In genomic region chr1:116988908-116989307, GRCh38 we compare ENCODE assay signal across 19 cellular contexts. TPM values are rescaled to one million over a fixed set of nuclear protein-coding genes. Genes with fewer than 3 reads are reported as not detected.
DNase-seq lines count a peak whose midpoint lies in the region; ATAC-seq and TF ChIP-seq lines count a peak whose summit lies in the region.
"Had no signal": no experiment of that assay in that cellular context is flagged by ENCODE, and none has a peak within 500 bp of the region (broad histone marks: within the 10 kb centered on the region; RNA-seq: fewer than 3 reads in every experiment).

No MANE protein-coding gene starts in this region.

- H3K9me3 Mint-ChIP-seq in effector memory CD8-positive, alpha-beta T cell, result no peaks in the 10 kb centered on the region
- H3K9me3 Mint-ChIP-seq: HFFc6 had no signal

- no peak for TF ChIP-seq CTCF in right atrium auricular region (IDR thresholded peaks at IDR 0.05)
- TF ChIP-seq CTCF in esophagus squamous epithelium (IDR thresholded peaks at IDR 0.05), result no peak
- no peak for TF ChIP-seq CTCF in upper lobe of right lung (IDR thresholded peaks at IDR 0.05)

- DNase-seq in right atrium auricular region (ENCODE audit: low spot score) (no peak), left ventricle myocardium superior (no peak), RPMI7951 (ENCODE audit: low read depth) (peak; percentile 66), esophagus squamous epithelium (lab: John Stamatoyannopoulos, UW) (no peak), upper lobe of right lung (no peak)
- no peak for DNase-seq in effector memory CD8-positive, alpha-beta T cell
- no peak for DNase-seq in activated T-cell treated with anti-CD3 and anti-CD28 coated beads, Interleukin-2, amount 50 U/mL, for 1 hour
- DNase-seq: ACHN; activated CD8-positive, alpha-beta memory T cell treated with anti-CD3 and anti-CD28 coated beads for 24 hours; activated naive CD4-positive, alpha-beta T cell; cortex of kidney; HFFc6; NCI-H526 treated with DMSO at 0.1 percent for 48 hours; SHP77; stimulated activated CD4-positive, alpha-beta T cell treated with anti-CD3 and anti-CD28 coated beads, Interleukin-15, amount 100 ng/mL, for 24 hours; thyroid gland had no signal

- H3K36me3 ChIP-seq in right atrium auricular region (peaks cover 11% of the 10 kb centered on the region), esophagus squamous epithelium (peaks cover 3 to 40% (median 3%) of the 10 kb centered on the region in 3 donors), upper lobe of right lung (no peaks in the 10 kb centered on the region)
- H3K36me3 ChIP-seq: ovary had no signal

- 33 to 48% methylated on average over 2 of the region's 2 CpGs for WGBS in esophagus squamous epithelium, 2 donors

- peak overlapping the region; percentile 58 to 59 for H3K27ac ChIP-seq in right atrium auricular region
- peak overlapping the region in 3 of 4 donors; percentile 31 to 71 (median 59) for H3K27ac ChIP-seq in esophagus squamous epithelium
- no peak overlapping the region for H3K27ac ChIP-seq in upper lobe of right lung
- H3K27ac ChIP-seq: ovary, thyroid gland had no signal

- H3K9me3 ChIP-seq in right atrium auricular region, result no peaks in the 10 kb centered on the region
- no peaks in the 10 kb centered on the region for H3K9me3 ChIP-seq in esophagus squamous epithelium
- no peaks in the 10 kb centered on the region for H3K9me3 ChIP-seq in upper lobe of right lung
- H3K9me3 ChIP-seq: ovary, thyroid gland had no signal

- peaks cover 0 to 47% of the 10 kb centered on the region in 2 donors for H3K4me1 ChIP-seq in right atrium auricular region
- peaks cover 0 to 47% (median 35%) of the 10 kb centered on the region in 3 donors for H3K4me1 ChIP-seq in esophagus squamous epithelium
- H3K4me1 ChIP-seq in upper lobe of right lung, result no peaks in the 10 kb centered on the region
- H3K4me1 ChIP-seq: thyroid gland had no signal

- ATAC-seq in left ventricle myocardium superior (no peak), upper lobe of right lung (peak; percentile 5), GM18868 (IDR thresholded peaks at IDR 0.05; ENCODE audit: unreplicated experiment) (no peak)
- ATAC-seq in effector memory CD8-positive, alpha-beta T cell (replicated peaks), result no peak

- H3K36me3 Mint-ChIP-seq in effector memory CD8-positive, alpha-beta T cell (ENCODE audit: insufficient read depth), result no peaks in the 10 kb centered on the region

- H3K4me3 Mint-ChIP-seq in effector memory CD8-positive, alpha-beta T cell, result no peak overlapping the region
- H3K4me3 Mint-ChIP-seq: HFFc6 had no signal

- H3K4me3 ChIP-seq in right atrium auricular region (no peak overlapping the region), esophagus squamous epithelium (no peak overlapping the region), upper lobe of right lung (no peak overlapping the region)
- H3K4me3 ChIP-seq: ovary, thyroid gland had no signal

- H3K27me3 Mint-ChIP-seq in effector memory CD8-positive, alpha-beta T cell, result peaks cover 5 to 20% of the 10 kb centered on the region in 2 donors

- no peaks in the 10 kb centered on the region for H3K27me3 ChIP-seq in right atrium auricular region
- no peaks in the 10 kb centered on the region for H3K27me3 ChIP-seq in esophagus squamous epithelium
- no peaks in the 10 kb centered on the region for H3K27me3 ChIP-seq in upper lobe of right lung
- H3K27me3 ChIP-seq: ovary, thyroid gland had no signal

- H3K4me1 Mint-ChIP-seq in effector memory CD8-positive, alpha-beta T cell (ENCODE audit: low read depth in 2 of 2), result peaks cover 15 to 19% of the 10 kb centered on the region in 2 donors

- H3K27ac Mint-ChIP-seq in effector memory CD8-positive, alpha-beta T cell, result peak overlapping the region in 1 of 2 donors; percentile 11
- H3K27ac Mint-ChIP-seq: HFFc6 had no signal

- TF ChIP-seq POLR2A in esophagus squamous epithelium (IDR thresholded peaks at IDR 0.05), result no peak

- intact Hi-C loops in left ventricle myocardium superior (cut with micrococcal nuclease), result no loop called here
- intact Hi-C loops in esophagus squamous epithelium (cut with DNase I), result no loop called here
- intact Hi-C loops in upper lobe of right lung (cut with DNase I), result no loop called here

RNA-seq across cellular contexts. Expression of gene CD101, which starts 12.7 kb away (rescaled TPM):
- total RNA-seq in right atrium auricular region, result 1 to 10 TPM in 1 of 2 donors, under 1 TPM in 1; 0.11 to 1.3 TPM
- total RNA-seq in left ventricle myocardium superior, result 0.45 TPM
- 0.39 and 0.48 TPM in 2 replicates for total RNA-seq in RPMI7951 (2014; rRNA removed; shearing (Covaris generic))
- 1 to 10 TPM in 3 of 4 donors, under 1 TPM in 1; 0.42 to 3.4 (median 2.2) TPM for total RNA-seq in esophagus squamous epithelium
- total RNA-seq in upper lobe of right lung, result 37.4 TPM
- total RNA-seq: fibroblast of lung, HFFc6 had no signal
